8 cellular contexts compared by ENCODE assay signal in the genomic region with DNA sequence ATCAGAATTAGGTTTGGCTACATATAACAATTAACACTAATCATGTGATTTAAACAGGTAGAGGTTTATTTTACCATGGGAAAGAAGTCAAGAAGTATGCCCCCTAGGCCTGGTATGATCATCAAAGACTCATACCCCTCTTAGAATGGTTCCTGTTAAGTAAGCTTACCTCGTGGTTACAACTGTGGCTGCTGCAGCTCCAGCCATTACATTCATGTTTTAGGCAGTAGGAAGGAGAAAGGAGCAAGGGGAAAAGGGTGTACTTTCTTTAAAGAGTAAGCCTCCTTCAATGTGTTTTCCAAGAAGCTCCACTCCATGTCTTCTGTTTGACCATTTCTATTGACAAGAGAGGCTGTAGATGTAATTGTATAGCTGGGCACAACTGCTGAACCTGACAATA.
"Had no signal": no experiment of that assay in that cellular context is flagged by ENCODE, and none has a peak within 500 bp of the region (broad histone marks: within the 10 kb centered on the region; RNA-seq: fewer than 3 reads in every experiment).

No MANE protein-coding gene starts in this region.

- H3K4me3 Mint-ChIP-seq: IgD-negative memory B cell had no signal

- H3K27ac ChIP-seq: HL-60, KMS-11 had no signal

- H3K4me2 ChIP-seq: KMS-11 had no signal

- DNase-seq: IMR-90, KBM-7, KG1 had no signal

- FAIRE-seq: HepG2, HTR-8/SVneo had no signal

- H3K9ac ChIP-seq: KMS-11 had no signal

- ATAC-seq: HepG2 had no signal
